In genomic region chr17:38617967-38618760, GRCh38 we compare ENCODE assay signal across 1 cellular context.
TF ChIP-seq lines count a peak whose summit lies in the region.

No MANE protein-coding gene starts in this region.

TF ChIP-seq in H1, 55 proteins besides CTCF, POLR2A, EP300 and RAD21:
- TF ChIP-seq USF2 (IDR thresholded peaks at IDR 0.05; ENCODE audit: low read length) (no peak), CREB1 (IDR thresholded peaks at IDR 0.05) (no peak), EZH2 (IDR thresholded peaks at IDR 0.05; ENCODE audit: low read depth, low read length, severe bottlenecking) (no peak), JUN (IDR thresholded peaks at IDR 0.05; ENCODE audit: low read depth, low read length) (no peak), POLR2AphosphoS5 (IDR thresholded peaks at IDR 0.05; ENCODE audit: low read depth, low read length) (no peak)
